ENCODE assay signal across 1 cellular context in genomic region chr19:46639356-46640061, GRCh38.
A peak's percentile ranks its signal among the peaks of the same experiment; 100 is the strongest.
TF ChIP-seq lines count a peak whose summit lies in the region.

No MANE protein-coding gene starts in this region.

TF ChIP-seq in K562, 482 proteins besides CTCF, POLR2A, EP300 and RAD21 (continues in another document):
- peak; percentile 71 for TF ChIP-seq JUND (IDR thresholded peaks at IDR 0.05; ENCODE audit: borderline replicate concordance, low read depth, low read length)
- TF ChIP-seq JUND (tag; IDR thresholded peaks at IDR 0.05; ENCODE audit: borderline replicate concordance, low read depth, low read length) = peak; percentile 47; the same call in 2 of the 3 replicates
- peak; percentile 72 for TF ChIP-seq ZFX (CRISPR knock-in tag; IDR thresholded peaks at IDR 0.05)
- TF ChIP-seq ETS1 (conservative IDR thresholded peaks at IDR 0.05; ENCODE audit: control insufficient read depth, low read depth, low read length) = peak; percentile 53; the same call in 1 of the 2 replicates
- TF ChIP-seq EHMT2 (IDR thresholded peaks at IDR 0.05) = no peak
- TF ChIP-seq C11orf30 (IDR thresholded peaks at IDR 0.05; ENCODE audit: low read depth) = no peak
- no peak for TF ChIP-seq ZNF12 (CRISPR knock-in tag; IDR thresholded peaks at IDR 0.05)
- TF ChIP-seq ETV5 (CRISPR knock-in tag; IDR thresholded peaks at IDR 0.05; ENCODE audit: low read depth) = 0 out of 2 replicates have a peak, but pooled peaks have one; percentile 43
- TF ChIP-seq ZNF57 (CRISPR knock-in tag; IDR thresholded peaks at IDR 0.05) = no peak
- TF ChIP-seq NRF1 (conservative IDR thresholded peaks at IDR 0.05 in 1 of 2, IDR thresholded peaks at IDR 0.05 in 1 of 2) = peak in 1 of 2 experiments; percentile 24; a peak in 2 of 4 replicates
- no peak for TF ChIP-seq NR0B1 (IDR thresholded peaks at IDR 0.05; ENCODE audit: partially characterized antibody)
- TF ChIP-seq E2F5 (CRISPR knock-in tag; IDR thresholded peaks at IDR 0.05) = no peak
- peak; percentile 19; the same call in 1 of the 2 replicates for TF ChIP-seq PKNOX1 (IDR thresholded peaks at IDR 0.05)
- peak; percentile 53 for TF ChIP-seq GABPB1 (CRISPR knock-in tag; IDR thresholded peaks at IDR 0.05)
- TF ChIP-seq JUN (IDR thresholded peaks at IDR 0.05; ENCODE audit: borderline replicate concordance, low read depth, low read length) = peak; percentile 40; the same call in 1 of the 2 replicates
- no peak; the same call in 1 of the 2 replicates for TF ChIP-seq JUN (CRISPR knock-in tag; IDR thresholded peaks at IDR 0.05; ENCODE audit: borderline replicate concordance)
- no peak for TF ChIP-seq U2AF1 (optimal IDR thresholded peaks at IDR 0.05; ENCODE audit: low read depth, low read length)
- peak; percentile 30 for TF ChIP-seq DACH1 (IDR thresholded peaks at IDR 0.05; ENCODE audit: partially characterized antibody)
- TF ChIP-seq CBFB (CRISPR knock-in tag; IDR thresholded peaks at IDR 0.05) = 0 out of 2 replicates have a peak, but pooled peaks have one; percentile 37
- peak; percentile 27; the same call in 1 of the 2 replicates for TF ChIP-seq CTBP1 (IDR thresholded peaks at IDR 0.05; ENCODE audit: borderline replicate concordance)
- no peak for TF ChIP-seq SAP30 (IDR thresholded peaks at IDR 0.05; ENCODE audit: borderline replicate concordance, insufficient read depth, low read depth, low read length, poor library complexity, severe bottlenecking)
- 0 out of 2 replicates have a peak, but pooled peaks have one; percentile 17 for TF ChIP-seq FOXP1 (CRISPR knock-in tag; IDR thresholded peaks at IDR 0.05)
- TF ChIP-seq, protein P1, sequence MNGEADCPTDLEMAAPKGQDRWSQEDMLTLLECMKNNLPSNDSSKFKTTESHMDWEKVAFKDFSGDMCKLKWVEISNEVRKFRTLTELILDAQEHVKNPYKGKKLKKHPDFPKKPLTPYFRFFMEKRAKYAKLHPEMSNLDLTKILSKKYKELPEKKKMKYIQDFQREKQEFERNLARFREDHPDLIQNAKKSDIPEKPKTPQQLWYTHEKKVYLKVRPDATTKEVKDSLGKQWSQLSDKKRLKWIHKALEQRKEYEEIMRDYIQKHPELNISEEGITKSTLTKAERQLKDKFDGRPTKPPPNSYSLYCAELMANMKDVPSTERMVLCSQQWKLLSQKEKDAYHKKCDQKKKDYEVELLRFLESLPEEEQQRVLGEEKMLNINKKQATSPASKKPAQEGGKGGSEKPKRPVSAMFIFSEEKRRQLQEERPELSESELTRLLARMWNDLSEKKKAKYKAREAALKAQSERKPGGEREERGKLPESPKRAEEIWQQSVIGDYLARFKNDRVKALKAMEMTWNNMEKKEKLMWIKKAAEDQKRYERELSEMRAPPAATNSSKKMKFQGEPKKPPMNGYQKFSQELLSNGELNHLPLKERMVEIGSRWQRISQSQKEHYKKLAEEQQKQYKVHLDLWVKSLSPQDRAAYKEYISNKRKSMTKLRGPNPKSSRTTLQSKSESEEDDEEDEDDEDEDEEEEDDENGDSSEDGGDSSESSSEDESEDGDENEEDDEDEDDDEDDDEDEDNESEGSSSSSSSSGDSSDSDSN (IDR thresholded peaks at IDR 0.05; ENCODE audit: borderline replicate concordance in 1 of 2, low read depth in 2 of 2, low read length in 2 of 2) = no peak
- TF ChIP-seq, protein P2, sequence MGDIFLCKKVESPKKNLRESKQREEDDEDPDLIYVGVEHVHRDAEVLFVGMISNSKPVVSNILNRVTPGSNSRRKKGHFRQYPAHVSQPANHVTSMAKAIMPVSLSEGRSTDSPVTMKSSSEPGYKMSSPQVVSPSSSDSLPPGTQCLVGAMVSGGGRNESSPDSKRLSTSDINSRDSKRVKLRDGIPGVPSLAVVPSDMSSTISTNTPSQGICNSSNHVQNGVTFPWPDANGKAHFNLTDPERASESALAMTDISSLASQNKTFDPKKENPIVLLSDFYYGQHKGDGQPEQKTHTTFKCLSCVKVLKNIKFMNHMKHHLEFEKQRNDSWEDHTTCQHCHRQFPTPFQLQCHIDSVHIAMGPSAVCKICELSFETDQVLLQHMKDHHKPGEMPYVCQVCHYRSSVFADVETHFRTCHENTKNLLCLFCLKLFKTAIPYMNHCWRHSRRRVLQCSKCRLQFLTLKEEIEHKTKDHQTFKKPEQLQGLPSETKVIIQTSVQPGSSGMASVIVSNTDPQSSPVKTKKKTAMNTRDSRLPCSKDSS (IDR thresholded peaks at IDR 0.05; ENCODE audit: low read depth, partially characterized antibody) = no peak
- TF ChIP-seq ZC3H8 (IDR thresholded peaks at IDR 0.05) = no peak
- TF ChIP-seq MYNN (IDR thresholded peaks at IDR 0.05) = no peak
- no peak for TF ChIP-seq MYNN (CRISPR knock-in tag; IDR thresholded peaks at IDR 0.05)
- TF ChIP-seq SMARCA5 (IDR thresholded peaks at IDR 0.05) = peak; percentile 72; the same call in 1 of the 2 replicates
- TF ChIP-seq POLR2AphosphoS5 (IDR thresholded peaks at IDR 0.05; ENCODE audit: control insufficient read depth, insufficient read depth, low read depth, low read length) = no peak
- no peak for TF ChIP-seq DNMT1 (IDR thresholded peaks at IDR 0.05)
- TF ChIP-seq, protein P3, sequence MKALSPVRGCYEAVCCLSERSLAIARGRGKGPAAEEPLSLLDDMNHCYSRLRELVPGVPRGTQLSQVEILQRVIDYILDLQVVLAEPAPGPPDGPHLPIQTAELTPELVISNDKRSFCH (CRISPR knock-in tag; IDR thresholded peaks at IDR 0.05) = no peak
- TF ChIP-seq, protein P3 (tag; IDR thresholded peaks at IDR 0.05) = no peak
- TF ChIP-seq VEZF1 (CRISPR knock-in tag; IDR thresholded peaks at IDR 0.05) = no peak; the same call in 1 of the 2 replicates
- TF ChIP-seq ZNF507 (tag; conservative IDR thresholded peaks at IDR 0.05) = no peak
- peak; percentile 53 for TF ChIP-seq FIP1L1 (IDR thresholded peaks at IDR 0.05; ENCODE audit: low read depth, low read length, poor library complexity, severe bottlenecking)
- TF ChIP-seq, protein P4, sequence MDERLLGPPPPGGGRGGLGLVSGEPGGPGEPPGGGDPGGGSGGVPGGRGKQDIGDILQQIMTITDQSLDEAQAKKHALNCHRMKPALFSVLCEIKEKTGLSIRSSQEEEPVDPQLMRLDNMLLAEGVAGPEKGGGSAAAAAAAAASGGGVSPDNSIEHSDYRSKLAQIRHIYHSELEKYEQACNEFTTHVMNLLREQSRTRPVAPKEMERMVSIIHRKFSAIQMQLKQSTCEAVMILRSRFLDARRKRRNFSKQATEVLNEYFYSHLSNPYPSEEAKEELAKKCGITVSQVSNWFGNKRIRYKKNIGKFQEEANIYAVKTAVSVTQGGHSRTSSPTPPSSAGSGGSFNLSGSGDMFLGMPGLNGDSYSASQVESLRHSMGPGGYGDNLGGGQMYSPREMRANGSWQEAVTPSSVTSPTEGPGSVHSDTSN (CRISPR knock-in tag; IDR thresholded peaks at IDR 0.05; ENCODE audit: low read depth) = no peak
- TF ChIP-seq, protein P4 (tag; conservative IDR thresholded peaks at IDR 0.05; ENCODE audit: low read depth) = no peak
- TF ChIP-seq ERF (CRISPR knock-in tag; IDR thresholded peaks at IDR 0.05) = 0 out of 2 replicates have a peak, but pooled peaks have one; percentile 11
- TF ChIP-seq ATF1 (CRISPR knock-in tag; IDR thresholded peaks at IDR 0.05) = no peak
- TF ChIP-seq ATF1 (tag; IDR thresholded peaks at IDR 0.05) = 0 out of 2 replicates have a peak, but pooled peaks have one; percentile 30
- TF ChIP-seq NELFE (IDR thresholded peaks at IDR 0.05; ENCODE audit: insufficient read depth, insufficient read length) = no peak
- TF ChIP-seq ZBTB49 (CRISPR knock-in tag; IDR thresholded peaks at IDR 0.05; ENCODE audit: borderline replicate concordance) = no peak
- no peak for TF ChIP-seq STAT5B (CRISPR knock-in tag; IDR thresholded peaks at IDR 0.05)
- TF ChIP-seq RBM25 (IDR thresholded peaks at IDR 0.05; ENCODE audit: low read depth, low read length, severe bottlenecking) = peak; percentile 67
- TF ChIP-seq NFXL1 (CRISPR knock-in tag; IDR thresholded peaks at IDR 0.05) = no peak
- TF ChIP-seq TRIM25 (IDR thresholded peaks at IDR 0.05; ENCODE audit: borderline replicate concordance) = no peak
- TF ChIP-seq MAZ (CRISPR knock-in tag; conservative IDR thresholded peaks at IDR 0.05 in 1 of 2, IDR thresholded peaks at IDR 0.05 in 1 of 2) = peak; percentile 23 to 64; a peak in 3 of 4 replicates
- TF ChIP-seq PYGO2 (tag; IDR thresholded peaks at IDR 0.05) = no peak
- TF ChIP-seq ZBED1 (IDR thresholded peaks at IDR 0.05) = no peak
